Comparison of ENCODE assay signal across 8 cellular contexts in genomic region chr1:19647643-19648042, GRCh38. TPM values are rescaled to one million over a fixed set of nuclear protein-coding genes. Genes with fewer than 3 reads are reported as not detected.
DNase-seq lines count a peak whose midpoint lies in the region; ATAC-seq and TF ChIP-seq lines count a peak whose summit lies in the region.

No MANE protein-coding gene starts in this region.

- intact Hi-C loops in Panc1 (cut with micrococcal nuclease; ENCODE audit: unreplicated experiment) = loop anchor here (10.0 kb wide), 1 partner anchor 203 kb away; no protein-coding TSS in a partner anchor
- intact Hi-C loops in colonic mucosa (cut with DNase I) = no loop called here
- intact Hi-C loops in spleen (cut with DNase I; ENCODE audit: low total_unique reads) = no loop called here

- TF ChIP-seq CTCF in Panc1 (IDR thresholded peaks at IDR 0.05) = no peak
- TF ChIP-seq CTCF in colonic mucosa (IDR thresholded peaks at IDR 0.05) = no peak
- TF ChIP-seq CTCF in osteocyte (IDR thresholded peaks at IDR 0.05) = no peak
- no peak for TF ChIP-seq CTCF in spleen (IDR thresholded peaks at IDR 0.05 in 8 of 11, conservative IDR thresholded peaks at IDR 0.05 in 3 of 11)

- POLR2A ChIA-PET in Panc1 (lab: Charles Lee) = no interaction called here

- no peaks in the 10 kb centered on the region for H3K36me3 ChIP-seq in CD4-positive, CD25-positive, alpha-beta regulatory T cell (ENCODE audit: control insufficient read depth, insufficient read depth, low read length)
- no peaks in the 10 kb centered on the region; the same call in 1 of the 2 replicates for H3K36me3 ChIP-seq in Panc1 (ENCODE audit: control insufficient read depth, insufficient read depth, low read length)
- H3K36me3 ChIP-seq in colonic mucosa = no peaks in the 10 kb centered on the region
- H3K36me3 ChIP-seq in spleen = no peaks in the 10 kb centered on the region

- peaks cover 8% of the 10 kb centered on the region for H3K27me3 ChIP-seq in CD4-positive, CD25-positive, alpha-beta regulatory T cell (ENCODE audit: control insufficient read depth, insufficient read depth, low read length)
- no peaks in the 10 kb centered on the region for H3K27me3 ChIP-seq in Panc1 (ENCODE audit: control insufficient read depth, insufficient read depth, low read length)
- H3K27me3 ChIP-seq in colonic mucosa = no peaks in the 10 kb centered on the region
- H3K27me3 ChIP-seq in spleen (replicated peaks in 1 of 7) = peaks cover 0 to 48% (median 23%) of the 10 kb centered on the region in 7 donors

- no peak overlapping the region for H3K27ac Mint-ChIP-seq in CD4-positive, CD25-positive, alpha-beta regulatory T cell
- H3K27ac Mint-ChIP-seq in osteocyte (ENCODE audit: unreplicated experiment) = no peak overlapping the region

- BruUV-seq in Panc1 (replicated peaks; lab: Mats Ljungman, UMichigan) = no TSS peak

- H3K9me3 ChIP-seq in CD4-positive, CD25-positive, alpha-beta regulatory T cell (ENCODE audit: control insufficient read depth in 2 of 2, low read length in 2 of 2) = no peaks in the 10 kb centered on the region
- H3K9me3 ChIP-seq in Panc1 (ENCODE audit: control insufficient read depth, insufficient read depth, low read depth, low read length) (no peaks in the 10 kb centered on the region), colonic mucosa (no peaks in the 10 kb centered on the region), spleen (no peaks in the 10 kb centered on the region)

- in situ Hi-C loops in Panc1 (cut with HindIII; ENCODE audit: low pct_unique_long_range_greater_than_20kb, low sequenced_read_pairs) = no loop called here

- WGBS in spleen, 5 donors = 23 to 36% (median 27%) methylated on average over 15 to 16 of the region's 16 CpGs

- H3K9me3 Mint-ChIP-seq in CD4-positive, CD25-positive, alpha-beta regulatory T cell = no peaks in the 10 kb centered on the region
- no peaks in the 10 kb centered on the region for H3K9me3 Mint-ChIP-seq in osteocyte (ENCODE audit: unreplicated experiment)

- peaks cover 40% of the 10 kb centered on the region for H3K27me3 Mint-ChIP-seq in CD4-positive, CD25-positive, alpha-beta regulatory T cell
- H3K27me3 Mint-ChIP-seq in osteocyte (ENCODE audit: unreplicated experiment) = no peaks in the 10 kb centered on the region

- H3K4me3 Mint-ChIP-seq in CD4-positive, CD25-positive, alpha-beta regulatory T cell = peak overlapping the region in 3 of 4 donors; percentile 19 to 73 (median 37)
- peak overlapping the region; percentile 99 for H3K4me3 Mint-ChIP-seq in osteocyte (ENCODE audit: unreplicated experiment)

- peak in 1 of 3 donors; percentile 53 for DNase-seq in CD4-positive, CD25-positive, alpha-beta regulatory T cell
- no peak for DNase-seq in Panc1 (ENCODE audit: low read depth, low spot score)
- peak; percentile 68 for DNase-seq in colonic mucosa
- no peak for DNase-seq in osteocyte (ENCODE audit: extremely low spot score, unreplicated experiment)
- DNase-seq in anterior cingulate cortex (lab: John Stamatoyannopoulos, UW) = no peak
- DNase-seq in spleen = no peak
- DNase-seq in NCI-H510A (lab: John Stamatoyannopoulos, UW) = no peak
- DNase-seq in cortex of kidney (lab: John Stamatoyannopoulos, UW) = no peak

- TF ChIP-seq POLR2A in spleen (IDR thresholded peaks at IDR 0.05) = no peak

- peaks cover 10% of the 10 kb centered on the region for H3K4me1 ChIP-seq in CD4-positive, CD25-positive, alpha-beta regulatory T cell (ENCODE audit: control insufficient read depth, insufficient read depth, low read length, poor library complexity, severe bottlenecking)
- peaks cover 52% of the 10 kb centered on the region for H3K4me1 ChIP-seq in Panc1 (ENCODE audit: control insufficient read depth, insufficient read depth, low read length)
- peaks cover 36% of the 10 kb centered on the region for H3K4me1 ChIP-seq in colonic mucosa
- peaks cover 11 to 77% (median 48%) of the 10 kb centered on the region in 6 donors for H3K4me1 ChIP-seq in spleen

- peak overlapping the region; percentile 32 to 99 for H3K9ac ChIP-seq in colonic mucosa (ENCODE audit: low read depth in 2 of 2, low read length in 2 of 2)

- H3K4me1 Mint-ChIP-seq in CD4-positive, CD25-positive, alpha-beta regulatory T cell = peaks cover 0 to 27% (median 11%) of the 10 kb centered on the region in 4 donors
- peaks cover 56% of the 10 kb centered on the region for H3K4me1 Mint-ChIP-seq in osteocyte (ENCODE audit: unreplicated experiment)

- H3K27ac ChIP-seq in CD4-positive, CD25-positive, alpha-beta regulatory T cell (ENCODE audit: insufficient read depth, low read length, poor library complexity, severe bottlenecking) = no peak overlapping the region
- H3K27ac ChIP-seq in Panc1 (ENCODE audit: low read length) (peak overlapping the region; percentile 44; the same call in 1 of the 2 replicates), colonic mucosa (peak overlapping the region; percentile 86), spleen (no peak overlapping the region)

- no peaks in the 10 kb centered on the region for H3K36me3 Mint-ChIP-seq in CD4-positive, CD25-positive, alpha-beta regulatory T cell
- H3K36me3 Mint-ChIP-seq in osteocyte (ENCODE audit: unreplicated experiment) = peaks cover 6% of the 10 kb centered on the region

- CTCF ChIA-PET in Panc1 (lab: Charles Lee) = interaction anchor here (0.9 kb wide), 1 partner anchor 10 kb away, joined by 3 read pairs; no protein-coding TSS in a partner anchor

- no peak overlapping the region for H3K4me3 ChIP-seq in CD4-positive, CD25-positive, alpha-beta regulatory T cell (ENCODE audit: low read depth, low read length)
- H3K4me3 ChIP-seq in Panc1 (ENCODE audit: low read depth in 2 of 2, low read length in 2 of 2) = peak overlapping the region in 1 of 2 experiments; percentile 80; a peak in 2 of 4 replicates
- peak overlapping the region; percentile 12 for H3K4me3 ChIP-seq in colonic mucosa
- no peak overlapping the region for H3K4me3 ChIP-seq in spleen

- ATAC-seq in CD4-positive, CD25-positive, alpha-beta regulatory T cell (ENCODE audit: low read depth in 2 of 2) = no peak
- no peak for ATAC-seq in Panc1

RNA-seq across cellular contexts. Expression of gene NBL1, which starts 3.5 kb away (rescaled TPM):
- 3.3 TPM for total RNA-seq in CD4-positive, CD25-positive, alpha-beta regulatory T cell
- 1 to 10 TPM in 3 of 4 donors, under 1 TPM in 1; 0.39 to 1.4 (median 1.2) TPM for polyA plus RNA-seq in CD4-positive, CD25-positive, alpha-beta regulatory T cell
- total RNA-seq in Panc1 (2021; ENCODE audit: unreplicated experiment) (191 TPM), colonic mucosa (100 to 1,000 TPM; 340 to 393 TPM), osteocyte (547 and 561 TPM in 2 replicates), spleen (10 to 100 TPM in 6 of 7 donors, 1 to 10 TPM in 1; 9.9 to 50.1 (median 18.6) TPM)
- 489 TPM for polyA plus RNA-seq in Panc1 (2012; ENCODE audit: insufficient read length)
- polyA plus RNA-seq in spleen = 10 to 100 TPM; 16.4 to 26.8 (median 16.6) TPM

RNA-seq across cellular contexts. Expression of gene HTR6, which starts 17.0 kb away (rescaled TPM):
- not detected for total RNA-seq in CD4-positive, CD25-positive, alpha-beta regulatory T cell
- polyA plus RNA-seq in CD4-positive, CD25-positive, alpha-beta regulatory T cell = under 1 TPM in 3 of 4 donors, not detected in 1; 0.15 to 0.31 (median 0.19) TPM
- total RNA-seq in Panc1 (2021; ENCODE audit: unreplicated experiment) = 0.10 TPM
- 0.40 TPM for polyA plus RNA-seq in Panc1 (2012; ENCODE audit: insufficient read length)
- total RNA-seq in colonic mucosa = not detected
- total RNA-seq in osteocyte = 0.16 TPM in 1 of 2 replicates, not detected in the other
- under 1 TPM in 2 of 7 donors, not detected in 5; 0.13 to 0.47 TPM for total RNA-seq in spleen
- polyA plus RNA-seq in spleen = under 1 TPM in 1 of 3 donors, not detected in 2; 0.06 TPM

Comparison
In these comparisons a context has a peak if more than half of its experiments do, and no peak if none do; other contexts are left out.
1. H3K27ac ChIP-seq: peak in Panc1 (single experiment) and colonic mucosa (single experiment); none in CD4-positive, CD25-positive, alpha-beta regulatory T cell (single experiment) and spleen (0 of 8).